21 cellular contexts compared by ENCODE assay signal in the genomic region with DNA sequence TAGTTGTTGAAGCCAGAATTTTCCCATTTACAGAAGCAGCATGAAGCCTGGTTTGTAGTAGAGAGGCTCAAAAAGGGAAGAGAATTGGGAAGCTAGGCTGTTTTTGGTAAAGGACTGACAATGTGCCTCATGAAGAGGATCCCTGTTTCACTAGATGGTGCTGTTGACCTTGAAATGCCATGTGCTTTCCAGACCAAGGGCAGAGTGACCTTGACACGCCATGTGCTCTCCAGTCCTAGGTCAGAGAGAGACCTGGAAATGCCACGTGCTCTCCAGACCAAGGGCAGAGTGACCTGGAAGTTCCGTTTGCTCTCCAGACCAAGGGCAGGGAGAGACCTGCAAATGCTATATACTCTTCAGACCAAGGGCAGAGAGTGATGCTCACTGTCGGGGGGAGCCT. TPM values are rescaled to one million over a fixed set of nuclear protein-coding genes. Genes with fewer than 3 reads are reported as not detected.
DNase-seq lines count a peak whose midpoint lies in the region; ATAC-seq and TF ChIP-seq lines count a peak whose summit lies in the region.
"Had no signal": no experiment of that assay in that cellular context is flagged by ENCODE, and none has a peak within 500 bp of the region (broad histone marks: within the 10 kb centered on the region; RNA-seq: fewer than 3 reads in every experiment).

No MANE protein-coding gene starts in this region.

- no peaks in the 10 kb centered on the region for H3K79me2 ChIP-seq in HCT116 (ENCODE audit: insufficient read depth, low read length)
- H3K79me2 ChIP-seq: hepatocyte had no signal

- H3K4me2 ChIP-seq in HCT116 (ENCODE audit: low read length): no peak overlapping the region
- H3K4me2 ChIP-seq: hepatocyte, PC-9 had no signal

- no peak overlapping the region for H2AFZ ChIP-seq in HCT116 (ENCODE audit: low read depth, low read length, poor library complexity, severe bottlenecking)
- H2AFZ ChIP-seq: hepatocyte, PC-9 had no signal

- H3K9me3 ChIP-seq in HCT116 (ENCODE audit: control insufficient read depth in 1 of 2, insufficient read depth in 1 of 2, low read depth in 1 of 2, low read length in 2 of 2): no peaks in the 10 kb centered on the region
- peaks cover 16 to 20% (median 20%) of the 10 kb centered on the region in 4 donors for H3K9me3 ChIP-seq in liver (ENCODE audit: control insufficient read depth in 4 of 4, low read length in 3 of 4)
- H3K9me3 ChIP-seq: BE2C had no signal

- H3K27me3 ChIP-seq in HCT116 (ENCODE audit: insufficient read depth, low read length): no peaks in the 10 kb centered on the region
- no peaks in the 10 kb centered on the region for H3K27me3 ChIP-seq in brain microvascular endothelial cell (replicated peaks)
- H3K27me3 ChIP-seq in liver (ENCODE audit: control insufficient read depth in 4 of 4, insufficient read depth in 4 of 4, low read length in 3 of 4): no peaks in the 10 kb centered on the region
- H3K27me3 ChIP-seq: BE2C, body of pancreas, hepatocyte had no signal

- BruUV-seq in HCT116 (replicated peaks; lab: Mats Ljungman, UMichigan): no TSS peak

- POLR2A ChIA-PET in HCT116 (lab: Charles Lee): no interaction called here

- no peak for DNase-seq in HCT116 (ENCODE audit: low read depth, low spot score)
- DNase-seq in NAMALWA (ENCODE audit: low spot score): peak; percentile 34
- no peak for DNase-seq in brain microvascular endothelial cell
- no peak for DNase-seq in GM10266 (ENCODE audit: extremely low spot score)
- DNase-seq in activated gamma-delta T cell (lab: John Stamatoyannopoulos, UW): no peak
- no peak for DNase-seq in T-helper 2 cell treated with Interferon-gamma antibody and Interleukin-4, amounts not matched to agents 5 μg/mL and 100 μg/mL, for 36 hours (ENCODE audit: low spot score)
- DNase-seq: activated CD4-positive, alpha-beta memory T cell treated with anti-CD3 and anti-CD28 coated beads for 36 hours; activated T-cell treated with anti-CD3 and anti-CD28 coated beads, Interleukin-2, amount 50 U/mL, for 24 hours; BE2C; body of pancreas; mesenchymal stem cell; MV-4-11; NCI-H2081; NCI-H526; PC-9; stimulated activated CD4-positive, alpha-beta T cell treated with anti-CD3 and anti-CD28 coated beads, Interleukin-15, amount 100 ng/mL, for 24 hours; stimulated activated naive CD4-positive, alpha-beta T cell treated with Interleukin-2 at 50 U/mL for 16 hours; trophoblast cell had no signal

- H3K36me3 Mint-ChIP-seq in T-helper 2 cell treated with Interferon-gamma antibody and Interleukin-4, amounts not matched to agents 5 μg/mL and 100 μg/mL, for 36 hours (ENCODE audit: low read depth): no peaks in the 10 kb centered on the region

- H3K4me3 ChIP-seq in HCT116 (replicated peaks in 1 of 2; ENCODE audit: low read depth in 1 of 2, low read length in 2 of 2) (no peak overlapping the region), brain microvascular endothelial cell (ENCODE audit: low read depth, low read length) (no peak overlapping the region), liver (ENCODE audit: low read depth in 1 of 3, low read length in 3 of 3) (no peak overlapping the region)
- H3K4me3 ChIP-seq: body of pancreas, hepatocyte, PC-9 had no signal

- H3K4me3 Mint-ChIP-seq in T-helper 2 cell treated with Interferon-gamma antibody and Interleukin-4, amounts not matched to agents 5 μg/mL and 100 μg/mL, for 36 hours: no peak overlapping the region
- H3K4me3 Mint-ChIP-seq: activated CD4-positive, alpha-beta memory T cell treated with anti-CD3 and anti-CD28 coated beads for 36 hours; activated T-cell treated with anti-CD3 and anti-CD28 coated beads, Interleukin-2, amount 50 U/mL, for 24 hours had no signal

- no peaks in the 10 kb centered on the region for H3K9me2 ChIP-seq in HCT116 (ENCODE audit: insufficient read depth)

- H3K4me1 ChIP-seq in HCT116 (ENCODE audit: control insufficient read depth in 1 of 2, insufficient read depth in 2 of 2, low read length in 2 of 2): no peaks in the 10 kb centered on the region
- H3K4me1 ChIP-seq in liver (ENCODE audit: control insufficient read depth in 4 of 4, insufficient read depth in 4 of 4, low read length in 3 of 4): no peaks in the 10 kb centered on the region
- H3K4me1 ChIP-seq: BE2C, body of pancreas had no signal

- H4K20me1 ChIP-seq in HCT116 (ENCODE audit: insufficient read depth): no peaks in the 10 kb centered on the region

- intact Hi-C loops in HCT116 (cut with micrococcal nuclease): loop anchor here (5.0 kb wide), 1 partner anchor 284 kb away; no protein-coding TSS in a partner anchor

- no peaks in the 10 kb centered on the region for H3K27me3 Mint-ChIP-seq in T-helper 2 cell treated with Interferon-gamma antibody and Interleukin-4, amounts not matched to agents 5 μg/mL and 100 μg/mL, for 36 hours (ENCODE audit: low read depth)

- WGBS in liver: 93% methylated on average over 4 of the region's 4 CpGs

- H3K9me3 Mint-ChIP-seq in T-helper 2 cell treated with Interferon-gamma antibody and Interleukin-4, amounts not matched to agents 5 μg/mL and 100 μg/mL, for 36 hours: peaks cover 40% of the 10 kb centered on the region

- TF ChIP-seq RAD21 in HCT116 (IDR thresholded peaks at IDR 0.05; ENCODE audit: low read depth) (peak; percentile 50), liver (IDR thresholded peaks at IDR 0.05) (peak in 1 of 2 donors; percentile 46)

- H3K27ac ChIP-seq in HCT116 (ENCODE audit: low read depth, low read length) (no peak overlapping the region), brain microvascular endothelial cell (no peak overlapping the region), liver (ENCODE audit: low read depth in 1 of 2, low read length in 2 of 2) (no peak overlapping the region)
- H3K27ac ChIP-seq: body of pancreas, hepatocyte, PC-9 had no signal

- TF ChIP-seq CTCF in HCT116 (IDR thresholded peaks at IDR 0.05 in 2 of 3, conservative IDR thresholded peaks at IDR 0.05 in 1 of 3; ENCODE audit: borderline replicate concordance in 1 of 3, insufficient read depth in 1 of 3, low read depth in 2 of 3, low read length in 2 of 3) (0 out of 6 replicates have a peak, but pooled peaks of 1 of the 3 experiments have one; percentile 13), brain microvascular endothelial cell (IDR thresholded peaks at IDR 0.05; ENCODE audit: low read depth, low read length, missing control alignments) (peak; percentile 5), liver (IDR thresholded peaks at IDR 0.05; ENCODE audit: low read depth, low read length, missing input control) (peak; percentile 7), GM10266 (IDR thresholded peaks at IDR 0.05; ENCODE audit: control insufficient read depth, insufficient read depth, low read depth, missing control alignments) (no peak)

- ATAC-seq in HCT116: no peak
- ATAC-seq: activated naive CD4-positive, alpha-beta T cell treated with anti-CD3 and anti-CD28 coated beads, Interleukin-2, amount 50 U/mL, for 72 hours; body of pancreas had no signal

- CTCF ChIA-PET in HCT116 (lab: Charles Lee): interaction anchor here (1.0 kb wide), 1 partner anchor 280 kb away, joined by 3 read pairs; no protein-coding TSS in a partner anchor

- H3K9ac ChIP-seq in HCT116 (ENCODE audit: low read length) (no peak overlapping the region), liver (ENCODE audit: low read depth in 1 of 2, low read length in 2 of 2) (no peak overlapping the region)

- no peaks in the 10 kb centered on the region for H3K36me3 ChIP-seq in HCT116 (ENCODE audit: control insufficient read depth in 1 of 2, insufficient read depth in 2 of 2, low read length in 2 of 2)
- no peaks in the 10 kb centered on the region for H3K36me3 ChIP-seq in brain microvascular endothelial cell (replicated peaks)
- peaks cover 0 to 6% (median 2%) of the 10 kb centered on the region in 4 donors for H3K36me3 ChIP-seq in liver (ENCODE audit: control insufficient read depth in 4 of 4, insufficient read depth in 3 of 4, low read depth in 1 of 4, low read length in 3 of 4)
- H3K36me3 ChIP-seq: BE2C had no signal

- no peak overlapping the region for H3K27ac Mint-ChIP-seq in T-helper 2 cell treated with Interferon-gamma antibody and Interleukin-4, amounts not matched to agents 5 μg/mL and 100 μg/mL, for 36 hours
- H3K27ac Mint-ChIP-seq: activated CD4-positive, alpha-beta memory T cell treated with anti-CD3 and anti-CD28 coated beads for 36 hours; activated naive CD4-positive, alpha-beta T cell treated with anti-CD3 and anti-CD28 coated beads, Interleukin-2, amount 50 U/mL, for 72 hours; activated T-cell treated with anti-CD3 and anti-CD28 coated beads, Interleukin-2, amount 50 U/mL, for 24 hours had no signal

- RAD21 ChIA-PET in HCT116 (lab: Charles Lee; ENCODE audit: low non-redundant PET in 1 of 2, low total read pairs in 2 of 2, uncharacterized antibody in 2 of 2, unreplicated experiment in 2 of 2): interaction anchor here in 1 of 2 experiments (0.7 kb wide), 1 partner anchor 112 kb away, joined by 3 read pairs; no protein-coding TSS in a partner anchor

- in situ Hi-C loops in brain microvascular endothelial cell (cut with HindIII; ENCODE audit: low pct_ligation_motif_present, low sequenced_read_pairs): no loop called here

- H3K4me1 Mint-ChIP-seq in T-helper 2 cell treated with Interferon-gamma antibody and Interleukin-4, amounts not matched to agents 5 μg/mL and 100 μg/mL, for 36 hours (ENCODE audit: low read depth): no peaks in the 10 kb centered on the region

- no peak for TF ChIP-seq POLR2A in HCT116 (IDR thresholded peaks at IDR 0.05; ENCODE audit: borderline replicate concordance, extremely low read depth, insufficient read depth, insufficient read length)

TF ChIP-seq in HCT116, 20 proteins besides CTCF, POLR2A, EP300 and RAD21 (continues in another document):
- TF ChIP-seq, protein P1, sequence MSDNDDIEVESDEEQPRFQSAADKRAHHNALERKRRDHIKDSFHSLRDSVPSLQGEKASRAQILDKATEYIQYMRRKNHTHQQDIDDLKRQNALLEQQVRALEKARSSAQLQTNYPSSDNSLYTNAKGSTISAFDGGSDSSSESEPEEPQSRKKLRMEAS (IDR thresholded peaks at IDR 0.05): no peak
- TF ChIP-seq EZH2 (IDR thresholded peaks at IDR 0.05) (no peak), ZNF274 (IDR thresholded peaks at IDR 0.05; ENCODE audit: low read depth, low read length) (no peak)

TF ChIP-seq in liver, 16 proteins besides CTCF, POLR2A, EP300 and RAD21:
- no peak for TF ChIP-seq TAF1 (conservative IDR thresholded peaks at IDR 0.05)
TF ChIP-seq in liver: peak in this region for 0.

RNA-seq across cellular contexts. Expression of a gene that starts 32.0 kb away (rescaled TPM):
- total RNA-seq in HCT116 (2021; ENCODE audit: unreplicated experiment) (17.6 TPM), liver (10 to 100 TPM; 12.5 to 25.7 TPM)
- 10.7 and 11.7 TPM in 2 replicates for polyA plus RNA-seq in HCT116 (2012)
- polyA plus RNA-seq in liver: 10 to 100 TPM in 1 of 2 donors, 1 to 10 TPM in 1; 5.5 to 11.4 TPM
- total RNA-seq: PC-9 had no signal
